Comparison of ENCODE assay signal across 1 cellular context in the genomic region with DNA sequence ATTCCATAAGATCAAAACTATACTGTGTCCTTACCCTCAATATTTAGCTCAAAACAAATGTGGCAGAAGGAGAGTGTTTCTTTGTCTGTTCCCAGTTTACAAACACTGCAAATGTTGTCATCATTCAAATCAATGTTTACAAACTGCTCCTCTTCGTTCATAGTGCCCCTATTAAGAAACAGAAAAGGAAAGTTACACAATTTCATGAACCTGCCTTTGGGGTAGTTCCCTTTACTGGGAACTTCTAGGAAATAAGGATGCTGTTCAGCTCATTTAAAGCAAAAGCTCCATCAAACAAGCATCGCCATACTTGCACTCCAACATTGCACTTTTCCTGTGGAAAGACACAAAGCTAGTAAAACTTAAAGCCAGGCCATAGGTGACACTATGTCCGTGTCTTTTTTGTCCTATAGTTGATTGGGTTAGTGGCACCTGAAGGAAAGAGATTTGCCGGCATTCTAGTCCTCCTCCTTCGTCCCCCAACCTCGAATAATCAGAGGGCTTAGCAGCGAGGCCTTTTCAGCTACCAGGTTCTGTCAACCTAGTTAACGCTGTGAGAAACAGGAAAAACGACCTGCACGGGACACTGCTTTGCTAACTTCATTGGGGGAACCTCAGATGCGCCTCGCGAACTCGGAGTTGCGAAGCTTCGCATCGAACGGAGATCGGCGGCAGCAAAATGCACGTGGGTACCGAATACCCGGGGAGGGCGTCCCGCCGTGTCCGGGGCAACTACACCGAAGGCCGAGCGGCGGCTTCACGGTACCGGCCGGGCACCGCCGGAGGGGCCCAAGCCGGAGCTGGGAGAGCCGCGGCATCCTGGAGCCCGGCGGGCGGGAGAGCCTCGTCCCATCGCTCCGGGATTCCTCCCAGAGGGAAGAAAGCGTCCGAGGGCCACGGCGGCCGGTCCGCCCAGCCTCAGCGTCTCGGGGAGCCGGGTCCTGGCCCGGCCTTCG.
A peak's percentile ranks its signal among the peaks of the same experiment; 100 is the strongest.
TF ChIP-seq lines count a peak whose summit lies in the region.

No MANE protein-coding gene starts in this region.

TF ChIP-seq in IMR-90, 13 proteins besides CTCF, POLR2A, EP300 and RAD21:
- TF ChIP-seq FOS (IDR thresholded peaks at IDR 0.05; ENCODE audit: low read depth, low read length) (no peak), MXI1 (IDR thresholded peaks at IDR 0.05; ENCODE audit: borderline replicate concordance, low read depth, low read length) (peak; percentile 80; the same call in 1 of the 2 replicates), CEBPB (IDR thresholded peaks at IDR 0.05; ENCODE audit: low read depth, low read length) (peak; percentile 70), MAZ (IDR thresholded peaks at IDR 0.05; ENCODE audit: borderline replicate concordance, low read depth, low read length) (0 out of 2 replicates have a peak, but pooled peaks have one; percentile 7)
- TF ChIP-seq, protein P1, sequence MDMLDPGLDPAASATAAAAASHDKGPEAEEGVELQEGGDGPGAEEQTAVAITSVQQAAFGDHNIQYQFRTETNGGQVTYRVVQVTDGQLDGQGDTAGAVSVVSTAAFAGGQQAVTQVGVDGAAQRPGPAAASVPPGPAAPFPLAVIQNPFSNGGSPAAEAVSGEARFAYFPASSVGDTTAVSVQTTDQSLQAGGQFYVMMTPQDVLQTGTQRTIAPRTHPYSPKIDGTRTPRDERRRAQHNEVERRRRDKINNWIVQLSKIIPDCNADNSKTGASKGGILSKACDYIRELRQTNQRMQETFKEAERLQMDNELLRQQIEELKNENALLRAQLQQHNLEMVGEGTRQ (IDR thresholded peaks at IDR 0.05; ENCODE audit: low read depth, low read length): peak; percentile 4; the same call in 1 of the 2 replicates
